ENCODE assay signal across 7 cellular contexts in the genomic region with DNA sequence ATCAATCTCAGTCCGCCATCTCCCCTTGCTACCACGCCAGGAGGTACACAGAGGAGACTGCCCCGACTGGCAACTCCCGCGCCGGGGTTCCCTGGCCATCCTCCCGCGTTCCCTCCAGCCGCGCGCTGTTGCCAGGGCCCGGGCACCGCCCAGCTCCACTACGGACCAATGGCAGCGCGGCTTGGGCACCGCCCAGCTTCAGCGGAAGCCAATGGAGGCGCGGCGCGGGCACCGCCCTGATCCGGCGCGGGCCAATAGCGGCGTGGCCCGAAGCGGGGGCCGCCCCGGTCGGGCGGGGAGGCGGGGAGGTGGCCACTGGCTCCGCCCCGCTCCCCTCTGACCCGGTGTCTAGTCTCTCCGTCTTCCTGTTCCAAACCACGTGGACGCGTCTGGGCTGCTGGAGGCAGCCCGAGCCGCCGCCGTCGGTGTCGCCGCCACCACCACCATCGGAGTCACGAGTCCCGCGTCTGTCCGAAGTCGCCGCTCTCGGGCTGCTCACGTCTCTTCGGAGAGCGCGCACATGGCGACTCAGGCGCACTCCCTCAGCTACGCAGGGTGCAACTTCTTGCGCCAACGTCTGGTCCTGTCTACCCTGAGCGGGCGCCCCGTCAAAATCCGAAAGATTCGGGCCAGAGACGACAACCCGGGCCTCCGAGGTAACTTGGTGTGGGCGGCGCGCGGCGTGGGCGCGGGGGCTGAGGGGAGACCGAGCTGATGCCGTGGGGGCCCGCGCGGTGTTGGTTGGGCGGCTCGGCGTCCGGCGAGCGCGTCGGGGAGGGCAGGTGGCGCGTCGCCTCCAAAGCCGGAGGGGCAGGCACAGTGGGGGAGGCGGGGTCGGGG.
DNase-seq lines count a peak whose midpoint lies in the region; ATAC-seq and FAIRE-seq lines count a peak whose summit lies in the region.

A gene with protein sequence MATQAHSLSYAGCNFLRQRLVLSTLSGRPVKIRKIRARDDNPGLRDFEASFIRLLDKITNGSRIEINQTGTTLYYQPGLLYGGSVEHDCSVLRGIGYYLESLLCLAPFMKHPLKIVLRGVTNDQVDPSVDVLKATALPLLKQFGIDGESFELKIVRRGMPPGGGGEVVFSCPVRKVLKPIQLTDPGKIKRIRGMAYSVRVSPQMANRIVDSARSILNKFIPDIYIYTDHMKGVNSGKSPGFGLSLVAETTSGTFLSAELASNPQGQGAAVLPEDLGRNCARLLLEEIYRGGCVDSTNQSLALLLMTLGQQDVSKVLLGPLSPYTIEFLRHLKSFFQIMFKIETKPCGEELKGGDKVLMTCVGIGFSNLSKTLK (plus strand): TSS at position 373 of the 840 bp plus-strand sequence. CDS start 148 bp downstream, at position 521.

- peak; percentile 95 for DNase-seq in GM18507 (ENCODE audit: extremely low spot score, insufficient read length, low read depth)
- peak; percentile 43 for DNase-seq in NCI-H2029 treated with DMSO at 0.1 percent for 48 hours (lab: John Stamatoyannopoulos, UW)
- DNase-seq in T-helper 9 cell = peak; percentile 93
- DNase-seq in astrocyte of the hippocampus (ENCODE audit: low read depth, low spot score) = peak; percentile 99
- DNase-seq in hippocampal formation (lab: John Stamatoyannopoulos, UW) = peak; percentile 98
- peak; percentile 98 for DNase-seq in retina

- peak; percentile 97 for FAIRE-seq in GM18507 (lab: Jason Lieb, UNC)

- ATAC-seq in HG02981 (IDR thresholded peaks at IDR 0.05; ENCODE audit: unreplicated experiment) = peak; percentile 96

Comparison
In these comparisons a context has a peak if more than half of its experiments do, and no peak if none do; other contexts are left out.
1. Peak in every context shown above with its lines: DNase-seq and ATAC-seq.
2. DNase-seq: peak in every context shown above with its lines; median percentile 99 in astrocyte of the hippocampus; 98 in hippocampal formation; 98 in retina; 95 in GM18507; 93 in T-helper 9 cell; 43 in NCI-H2029 treated with DMSO at 0.1 percent for 48 hours.